ENCODE assay signal across 8 cellular contexts in the genomic region with DNA sequence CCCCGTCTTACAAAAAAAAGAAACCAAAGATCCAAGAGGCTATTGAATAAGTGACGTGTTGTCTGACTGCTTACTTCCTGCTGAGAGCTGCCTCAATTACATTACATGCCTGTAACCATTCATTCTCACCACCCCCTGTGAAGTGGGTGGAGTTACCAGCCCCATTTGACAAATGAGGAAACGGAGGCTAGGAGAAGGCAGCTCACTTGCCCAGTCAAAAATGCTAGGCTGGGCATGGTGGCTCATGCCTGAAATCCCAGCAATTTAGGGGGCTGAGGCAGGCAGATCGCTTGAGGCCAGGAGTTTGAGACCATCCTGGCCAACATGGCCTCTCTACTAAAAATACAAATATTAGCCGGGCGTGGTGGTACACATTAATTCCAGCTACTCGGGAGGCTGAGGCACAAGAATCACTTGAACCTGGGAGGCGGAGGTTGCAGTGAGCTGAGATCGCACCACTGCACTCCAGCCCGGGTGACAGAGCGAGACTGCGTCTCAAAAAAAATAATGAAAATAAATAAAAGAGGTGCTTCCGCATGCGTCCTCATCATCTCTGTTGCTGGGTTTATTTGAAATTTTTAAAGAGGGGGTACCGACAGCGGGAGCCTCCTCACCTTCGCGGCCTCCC. TPM values are rescaled to one million over a fixed set of nuclear protein-coding genes. Genes with fewer than 3 reads are reported as not detected.
DNase-seq lines count a peak whose midpoint lies in the region; ATAC-seq, FAIRE-seq and TF ChIP-seq lines count a peak whose summit lies in the region.

No MANE protein-coding gene starts in this region.

- peaks cover 36% of the 10 kb centered on the region for H3K4me1 Mint-ChIP-seq in HFFc6 (ENCODE audit: low read depth)

- peak overlapping the region; percentile 84 for H2AFZ ChIP-seq in PC-9

- no peaks in the 10 kb centered on the region for H3K9me2 ChIP-seq in PC-9 (ENCODE audit: insufficient read depth)

- BruUV-seq in PC-9 (replicated peaks; lab: Mats Ljungman, UMichigan) = TSS peak; percentile 81

- H3K36me3 ChIP-seq in PC-9 (ENCODE audit: low read depth) = no peaks in the 10 kb centered on the region
- peaks cover 0 to 4% (median 0%) of the 10 kb centered on the region in 3 donors for H3K36me3 ChIP-seq in pancreas

- intact Hi-C loops in PC-9 (cut with micrococcal nuclease; ENCODE audit: unreplicated experiment) (loop anchor here (5.0 kb wide), 1 partner anchor 64 kb away; no protein-coding TSS in a partner anchor), pancreas (cut with DNase I) (no loop called here)

- no peak for FAIRE-seq in pancreas (lab: Jason Lieb, UNC)

- H3K27ac ChIP-seq in PC-9 (peak overlapping the region; percentile 50), pancreas (peak overlapping the region; percentile 67 to 78 (median 71))

- POLR2A ChIA-PET in PC-9 (lab: Charles Lee; ENCODE audit: unreplicated experiment) = interaction anchor here (0.7 kb wide), 1 partner anchor 10 kb away, joined by 4 read pairs; no protein-coding TSS in a partner anchor

- H3K79me2 ChIP-seq in PC-9 (ENCODE audit: low read depth) = peaks cover 60% of the 10 kb centered on the region

- H3K27me3 Mint-ChIP-seq in HFFc6 (ENCODE audit: insufficient read depth) = peaks cover 7% of the 10 kb centered on the region; the same call in 1 of the 2 replicates

- peak overlapping the region; percentile 100 for H3K4me3 Mint-ChIP-seq in HFFc6

- peaks cover 6% of the 10 kb centered on the region; the same call in 1 of the 2 replicates for H3K4me1 ChIP-seq in PC-9 (replicated peaks; ENCODE audit: insufficient read depth)
- peaks cover 29 to 47% (median 32%) of the 10 kb centered on the region in 3 donors for H3K4me1 ChIP-seq in pancreas

- H3K9me3 ChIP-seq in PC-9 (ENCODE audit: insufficient read depth, low read depth) (no peaks in the 10 kb centered on the region), pancreas (no peaks in the 10 kb centered on the region)

- DNase-seq in COLO829 (ENCODE audit: low spot score) (peak; percentile 76), HFFc6 (peak; percentile 73), PC-9 (peak; percentile 22 to 67), globus pallidus (ENCODE audit: low spot score) (peak; percentile 37), pancreas (no peak), mesenteric fat pad (ENCODE audit: low spot score) (no peak)
- peak; percentile 33 for DNase-seq in activated effector memory CD4-positive, alpha-beta T cell treated with Interleukin-2 at 50 U/mL for 16 hours

- no peaks in the 10 kb centered on the region for H4K20me1 ChIP-seq in PC-9 (ENCODE audit: insufficient read depth)

- peak overlapping the region; percentile 99 for H3K27ac Mint-ChIP-seq in HFFc6

- ATAC-seq in pancreas = peak in 3 of 4 donors; percentile 23 to 51 (median 30)
- ATAC-seq in HG03139 (IDR thresholded peaks at IDR 0.05; ENCODE audit: unreplicated experiment) = no peak

- peak overlapping the region; percentile 86 for H3K4me3 ChIP-seq in PC-9
- peak overlapping the region; percentile 85 to 99 (median 98) for H3K4me3 ChIP-seq in pancreas

- 1% methylated on average over 18 of the region's 18 CpGs for WGBS in pancreas, 2 donors

- H3F3A ChIP-seq in PC-9 (ENCODE audit: insufficient read depth, low read depth) = no peaks in the 10 kb centered on the region; the same call in 1 of the 2 replicates

- CTCF ChIA-PET in PC-9 (lab: Charles Lee) = interaction anchor here (0.7 kb wide), 1 partner anchor 88 kb away, joined by 3 read pairs; no protein-coding TSS in a partner anchor

- no peak for TF ChIP-seq CTCF in HFFc6 (IDR thresholded peaks at IDR 0.05)
- no peak for TF ChIP-seq CTCF in PC-9 (conservative IDR thresholded peaks at IDR 0.05)
- TF ChIP-seq CTCF in pancreas (IDR thresholded peaks at IDR 0.05) = no peak

- peaks cover 25% of the 10 kb centered on the region for H3K36me3 Mint-ChIP-seq in HFFc6 (ENCODE audit: low read depth)

- peak overlapping the region; percentile 84 for H3K4me2 ChIP-seq in PC-9

- H3K9me3 Mint-ChIP-seq in HFFc6 = no peaks in the 10 kb centered on the region

- no peaks in the 10 kb centered on the region for H3K27me3 ChIP-seq in PC-9 (ENCODE audit: insufficient read depth, low read depth)
- H3K27me3 ChIP-seq in pancreas = no peaks in the 10 kb centered on the region

RNA-seq across cellular contexts. Expression of gene LSM7, which starts 0.5 kb away (rescaled TPM):
- total RNA-seq in HFFc6 (2021; fragmentation: NEBNext Ultra II Directional; extraction: Animal tissue kit (Norgen Biotek cat#: 25700)) = 100 to 1,000 TPM in 5 of 6 experiments, 10 to 100 TPM in 1; 92.1 to 137 (median 118) TPM
- 80.2 and 83.4 TPM in 2 replicates for total RNA-seq in PC-9 (2021)
- 10 to 100 TPM; 18.3 to 36.4 (median 26.4) TPM for total RNA-seq in pancreas
- polyA plus RNA-seq in pancreas = 100 to 1,000 TPM; 147 to 170 TPM
- total RNA-seq in mesenteric fat pad = 49.6 TPM

RNA-seq across cellular contexts. Expression of gene SPPL2B, which starts 0.6 kb away (rescaled TPM):
- total RNA-seq in HFFc6 (2021; fragmentation: NEBNext Ultra II Directional; extraction: Animal tissue kit (Norgen Biotek cat#: 25700)) = 10 to 100 TPM; 32.9 to 41.8 (median 33.9) TPM
- total RNA-seq in PC-9 (2021) (49.6 and 64.1 TPM in 2 replicates), pancreas (10 to 100 TPM; 36.4 to 61.2 (median 50.6) TPM), mesenteric fat pad (37.8 TPM)
- 100 to 1,000 TPM; 133 to 226 TPM for polyA plus RNA-seq in pancreas

RNA-seq across cellular contexts. Expression of gene LINGO3, which starts 19.9 kb away (rescaled TPM):
- total RNA-seq in HFFc6 (2021; fragmentation: NEBNext Ultra II Directional; extraction: Animal tissue kit (Norgen Biotek cat#: 25700)) = not detected
- total RNA-seq in PC-9 (2021) (0.18 TPM in 1 of 2 replicates, not detected in the other), pancreas (1 to 10 TPM in 1 of 6 donors, under 1 TPM in 1, not detected in 4; 0.16 to 1.5 TPM), mesenteric fat pad (not detected)
- polyA plus RNA-seq in pancreas = under 1 TPM in 1 of 2 donors, not detected in 1; 0.05 TPM

RNA-seq across cellular contexts. Expression of gene TMPRSS9, which starts 32.2 kb away (rescaled TPM):
- total RNA-seq in HFFc6 (2021; fragmentation: NEBNext Ultra II Directional; extraction: Animal tissue kit (Norgen Biotek cat#: 25700)) = not detected
- total RNA-seq in PC-9 (2021) (0.10 and 0.20 TPM in 2 replicates), pancreas (under 1 TPM; 0.09 to 0.84 (median 0.58) TPM), mesenteric fat pad (not detected)
- polyA plus RNA-seq in pancreas = under 1 TPM; 0.14 to 0.84 TPM

RNA-seq across cellular contexts. Expression of gene PEAK3, which starts 45.9 kb away (rescaled TPM):
- under 1 TPM; 0.07 to 0.53 (median 0.36) TPM for total RNA-seq in HFFc6 (2021; fragmentation: NEBNext Ultra II Directional; extraction: Animal tissue kit (Norgen Biotek cat#: 25700))
- total RNA-seq in PC-9 (2021) (not detected in 2 replicates), pancreas (under 1 TPM in 4 of 6 donors, not detected in 2; 0.13 to 0.81 (median 0.35) TPM), mesenteric fat pad (2.6 TPM)
- polyA plus RNA-seq in pancreas = under 1 TPM; 0.04 to 0.07 TPM

Comparison
In these comparisons a context has a peak if more than half of its experiments do, and no peak if none do; other contexts are left out.
1. DNase-seq: peak in COLO829 (single experiment), HFFc6 (single experiment), PC-9 (2 of 2), activated effector memory CD4-positive, alpha-beta T cell treated with Interleukin-2 at 50 U/mL for 16 hours (single experiment) and globus pallidus (single experiment); none in pancreas (0 of 6) and mesenteric fat pad (single experiment).